Comparison of ENCODE assay signal across 33 cellular contexts in genomic region chr1:171937938-171938337, GRCh38.
"Had no signal": no experiment of that assay in that cellular context is flagged by ENCODE, and none has a peak within 500 bp of the region (broad histone marks: within the 10 kb centered on the region; RNA-seq: fewer than 3 reads in every experiment).

No MANE protein-coding gene starts in this region.

- H3K9me3 ChIP-seq: Peyer's patch, SJCRH30 had no signal

- H3K4me1 ChIP-seq: Peyer's patch, SJCRH30 had no signal

- H3K9ac ChIP-seq: KMS-11 had no signal

- ATAC-seq: PC-3, Right ventricle myocardium inferior, SK-N-SH treated with all-trans-retinoic acid at 6 μM for 48 hours had no signal

- H3K36me3 ChIP-seq: Peyer's patch, SJCRH30 had no signal

- DNase-seq: Karpas-422, MM.1S, MV-4-11, NCI-H1092, NCI-H1105, NCI-H1417 treated with DMSO at 0.1 percent for 48 hours, NCI-H1436 treated with DMSO at 0.1 percent for 48 hours, NCI-H1694 treated with DMSO at 0.1 percent for 48 hours, NCI-H187 treated with DMSO at 0.1 percent for 48 hours, NCI-H2029, NCI-H2081, NCI-H2171 treated with DMSO at 0.1 percent for 48 hours, NCI-H226, NCI-H446 treated with DMSO at 0.1 percent for 48 hours, NCI-H510A, NCI-H524, NCI-H526, NCI-H69, NCI-H748 treated with DMSO at 0.1 percent for 48 hours, NCI-H82, OCI-M1, PC-3, Peyer's patch, SHP77, SIG-M5, SJCRH30, SW 1271, T-helper 1 cell had no signal

- H3K27me3 ChIP-seq: Peyer's patch, SJCRH30 had no signal

- H3K27ac ChIP-seq: KMS-11, Peyer's patch, RWPE1, SJCRH30, SK-N-MC had no signal

- H3K4me2 ChIP-seq: KMS-11 had no signal

- H3K4me3 ChIP-seq: Peyer's patch, SJCRH30, SK-N-MC had no signal
